In genomic region chr1:26482921-26483320, GRCh38 we compare ENCODE assay signal across 13 cellular contexts. TPM values are rescaled to one million over a fixed set of nuclear protein-coding genes. Genes with fewer than 3 reads are reported as not detected.
A peak's percentile ranks its signal among the peaks of the same experiment; 100 is the strongest.
DNase-seq lines count a peak whose midpoint lies in the region; ATAC-seq and TF ChIP-seq lines count a peak whose summit lies in the region.
"Had no signal": no experiment of that assay in that cellular context is flagged by ENCODE, and none has a peak within 500 bp of the region (broad histone marks: within the 10 kb centered on the region; RNA-seq: fewer than 3 reads in every experiment).

No MANE protein-coding gene starts in this region.

- no peaks in the 10 kb centered on the region for H3K27me3 Mint-ChIP-seq in Caco-2 (ENCODE audit: insufficient read depth, unreplicated experiment)
- no peaks in the 10 kb centered on the region for H3K27me3 Mint-ChIP-seq in activated T-helper 17 cell treated with anti-CD3 and anti-CD28 coated beads, Interleukin-2, amount 50 U/mL, for 72 hours

- CTCF ChIA-PET in Caco-2 (lab: Charles Lee): no interaction called here

- no peaks in the 10 kb centered on the region for H3K9me3 Mint-ChIP-seq in Caco-2 (ENCODE audit: unreplicated experiment)
- H3K9me3 Mint-ChIP-seq in activated T-helper 17 cell treated with anti-CD3 and anti-CD28 coated beads, Interleukin-2, amount 50 U/mL, for 72 hours: no peaks in the 10 kb centered on the region

- no peak for TF ChIP-seq POLR2A in sigmoid colon (IDR thresholded peaks at IDR 0.05)
- no peak for TF ChIP-seq POLR2A in heart left ventricle (IDR thresholded peaks at IDR 0.05)

- 88 to 94% methylated on average over 2 of the region's 2 CpGs for WGBS in sigmoid colon, 2 donors
- 71 to 85% (median 78%) methylated on average over 2 of the region's 2 CpGs for WGBS in heart left ventricle, 4 donors

- H3K9me3 ChIP-seq in Caco-2: no peaks in the 10 kb centered on the region
- H3K9me3 ChIP-seq in sigmoid colon: no peaks in the 10 kb centered on the region
- H3K9me3 ChIP-seq in heart left ventricle: no peaks in the 10 kb centered on the region

- H3K4me3 ChIP-seq in Caco-2 (ENCODE audit: low read depth, low read length) (no peak overlapping the region), sigmoid colon (no peak overlapping the region), heart left ventricle (no peak overlapping the region)
- H3K4me3 ChIP-seq: hepatocyte had no signal

- POLR2A ChIA-PET in Caco-2 (lab: Charles Lee): interaction anchor here (0.6 kb wide), 1 partner anchor 17 kb away, joined by 3 read pairs; no protein-coding TSS in a partner anchor

- H3K27me3 ChIP-seq in Caco-2 (replicated peaks; ENCODE audit: control insufficient read depth, insufficient read depth, low read length): no peaks in the 10 kb centered on the region
- H3K27me3 ChIP-seq in sigmoid colon: no peaks in the 10 kb centered on the region
- H3K27me3 ChIP-seq in heart left ventricle: no peaks in the 10 kb centered on the region
- H3K27me3 ChIP-seq: hepatocyte had no signal

- ATAC-seq in activated T-helper 17 cell treated with anti-CD3 and anti-CD28 coated beads, Interleukin-2, amount 50 U/mL, for 72 hours (replicated peaks): no peak
- ATAC-seq in heart left ventricle (no peak), GM18861 (IDR thresholded peaks at IDR 0.05; ENCODE audit: unreplicated experiment) (no peak)
- ATAC-seq: Right ventricle myocardium inferior had no signal

- no peak overlapping the region for H3K4me3 Mint-ChIP-seq in Caco-2 (ENCODE audit: unreplicated experiment)
- no peak overlapping the region for H3K4me3 Mint-ChIP-seq in activated T-helper 17 cell treated with anti-CD3 and anti-CD28 coated beads, Interleukin-2, amount 50 U/mL, for 72 hours

- H3K36me3 Mint-ChIP-seq in Caco-2 (ENCODE audit: insufficient read depth, unreplicated experiment): peaks cover 57% of the 10 kb centered on the region
- H3K36me3 Mint-ChIP-seq in activated T-helper 17 cell treated with anti-CD3 and anti-CD28 coated beads, Interleukin-2, amount 50 U/mL, for 72 hours (ENCODE audit: low read depth): peaks cover 28% of the 10 kb centered on the region

- intact Hi-C loops in Caco-2 (cut with micrococcal nuclease; ENCODE audit: unreplicated experiment): no loop called here
- intact Hi-C loops in sigmoid colon (cut with DNase I): no loop called here
- intact Hi-C loops in heart left ventricle (cut with DNase I): no loop called here

- BruUV-seq in Caco-2 (replicated peaks; lab: Mats Ljungman, UMichigan): no TSS peak

- DNase-seq in Caco-2 (no peak), islet precursor cell (peak; percentile 62), sigmoid colon (no peak), heart left ventricle (no peak), NCI-H187 (lab: John Stamatoyannopoulos, UW) (no peak)
- DNase-seq: activated effector memory CD4-positive, alpha-beta T cell treated with Interleukin-2 at 50 U/mL for 16 hours; DMS 273 treated with DMSO at 0.1 percent for 48 hours had no signal

- H3K27ac Mint-ChIP-seq in Caco-2 (ENCODE audit: unreplicated experiment): peak overlapping the region; percentile 2
- H3K27ac Mint-ChIP-seq in activated T-helper 17 cell treated with anti-CD3 and anti-CD28 coated beads, Interleukin-2, amount 50 U/mL, for 72 hours: peak overlapping the region; percentile 8

- TF ChIP-seq CTCF in 22Rv1 (IDR thresholded peaks at IDR 0.05) (no peak), Caco-2 (IDR thresholded peaks at IDR 0.05; ENCODE audit: insufficient read depth in 1 of 2, low read depth in 1 of 2, low read length in 1 of 2, severe bottlenecking in 1 of 2, unreplicated experiment in 1 of 2) (no peak), sigmoid colon (IDR thresholded peaks at IDR 0.05) (no peak), heart left ventricle (IDR thresholded peaks at IDR 0.05) (no peak)

- H3K36me3 ChIP-seq in Caco-2 (ENCODE audit: control insufficient read depth, insufficient read depth, low read length) (no peaks in the 10 kb centered on the region), sigmoid colon (peaks cover 0 to 21% (median 3%) of the 10 kb centered on the region in 4 donors), heart left ventricle (peaks cover 0 to 27% (median 15%) of the 10 kb centered on the region in 9 donors)

- no peaks in the 10 kb centered on the region for H3K4me1 Mint-ChIP-seq in Caco-2 (ENCODE audit: low read depth, unreplicated experiment)
- peaks cover 11% of the 10 kb centered on the region for H3K4me1 Mint-ChIP-seq in activated T-helper 17 cell treated with anti-CD3 and anti-CD28 coated beads, Interleukin-2, amount 50 U/mL, for 72 hours

- no peaks in the 10 kb centered on the region for H3K4me1 ChIP-seq in Caco-2
- H3K4me1 ChIP-seq in sigmoid colon: no peaks in the 10 kb centered on the region
- no peaks in the 10 kb centered on the region for H3K4me1 ChIP-seq in heart left ventricle

- H3K27ac ChIP-seq in 22Rv1 (0 out of 2 replicates have a peak overlapping the region, but pooled peaks have one; percentile 20), sigmoid colon (no peak overlapping the region), heart left ventricle (no peak overlapping the region)
- H3K27ac ChIP-seq: hepatocyte, KMS-11 had no signal

- no peak for TF ChIP-seq EP300 in sigmoid colon (IDR thresholded peaks at IDR 0.05)

RNA-seq across cellular contexts. Expression of gene HMGN2, which starts 10.7 kb away (rescaled TPM):
- total RNA-seq in Caco-2 (2022) (389 and 421 TPM in 2 replicates), sigmoid colon (100 to 1,000 TPM; 150 to 403 (median 234) TPM), heart left ventricle (100 to 1,000 TPM in 7 of 9 donors, 10 to 100 TPM in 2; 66.3 to 256 (median 123) TPM)
- 100 to 1,000 TPM; 551 to 805 TPM for total RNA-seq in activated T-helper 17 cell treated with anti-CD3 and anti-CD28 coated beads, Interleukin-2, amount 50 U/mL, for 72 hours
- polyA plus RNA-seq in sigmoid colon (100 to 1,000 TPM; 474 to 749 (median 570) TPM), heart left ventricle (100 to 1,000 TPM; 116 to 154 TPM)

RNA-seq across cellular contexts. Expression of gene RPS6KA1, which starts 46.6 kb away (rescaled TPM):
- total RNA-seq in Caco-2 (2022) (26.9 and 29.0 TPM in 2 replicates), sigmoid colon (10 to 100 TPM in 1 of 4 donors, 1 to 10 TPM in 3; 2.5 to 11.5 (median 6.8) TPM), heart left ventricle (10 to 100 TPM in 2 of 9 donors, 1 to 10 TPM in 7; 1.1 to 24.4 (median 3.8) TPM)
- 100 to 1,000 TPM; 154 to 211 TPM for total RNA-seq in activated T-helper 17 cell treated with anti-CD3 and anti-CD28 coated beads, Interleukin-2, amount 50 U/mL, for 72 hours
- polyA plus RNA-seq in sigmoid colon (100 to 1,000 TPM in 1 of 3 donors, 10 to 100 TPM in 2; 91.3 to 116 (median 91.5) TPM), heart left ventricle (1 to 10 TPM; 1.6 to 3.5 TPM)

RNA-seq across cellular contexts. Expression of gene DHDDS, which starts 50.8 kb away (rescaled TPM):
- total RNA-seq in Caco-2 (2022) (46.9 and 55.6 TPM in 2 replicates), sigmoid colon (10 to 100 TPM; 16.6 to 33.5 (median 24.7) TPM), heart left ventricle (10 to 100 TPM; 14.1 to 45.0 (median 29.9) TPM)
- total RNA-seq in activated T-helper 17 cell treated with anti-CD3 and anti-CD28 coated beads, Interleukin-2, amount 50 U/mL, for 72 hours: 10 to 100 TPM; 55.7 to 56.6 TPM
- polyA plus RNA-seq in sigmoid colon (10 to 100 TPM; 46.2 to 64.3 (median 59.0) TPM), heart left ventricle (10 to 100 TPM; 22.0 to 44.6 TPM)
